ENCODE assay signal across 13 cellular contexts in the genomic region with DNA sequence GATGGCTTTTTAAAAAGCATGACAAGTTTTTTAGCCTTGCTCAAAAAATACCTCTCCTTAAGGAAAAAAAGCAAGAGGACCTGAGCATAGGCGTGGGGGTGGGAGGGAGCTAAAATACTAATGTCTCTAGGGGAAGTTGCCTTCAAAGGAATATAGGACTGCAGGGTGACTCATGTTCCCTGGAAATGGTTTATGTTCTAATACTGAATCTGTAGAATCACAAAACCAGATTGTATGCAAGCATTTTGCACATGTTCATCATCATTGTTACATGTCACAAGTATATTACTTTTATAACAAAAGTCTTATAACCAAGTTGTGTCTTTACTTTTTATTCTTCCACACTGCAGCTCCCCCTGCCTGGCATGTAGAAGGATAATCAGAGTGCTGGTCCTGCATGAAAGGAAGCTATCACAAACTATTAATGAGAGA. TPM values are rescaled to one million over a fixed set of nuclear protein-coding genes. Genes with fewer than 3 reads are reported as not detected.
A peak's percentile ranks its signal among the peaks of the same experiment; 100 is the strongest.
DNase-seq lines count a peak whose midpoint lies in the region; ATAC-seq and TF ChIP-seq lines count a peak whose summit lies in the region.
"Had no signal": no experiment of that assay in that cellular context is flagged by ENCODE, and none has a peak within 500 bp of the region (broad histone marks: within the 10 kb centered on the region; RNA-seq: fewer than 3 reads in every experiment).

No MANE protein-coding gene starts in this region.

- H3K4me3 ChIP-seq in mammary epithelial cell (replicated peaks in 1 of 3; ENCODE audit: insufficient read depth in 1 of 3, low read depth in 2 of 3, low read length in 3 of 3) (no peak overlapping the region), astrocyte of the cerebellum (ENCODE audit: low read depth, low read length) (no peak overlapping the region), upper lobe of right lung (no peak overlapping the region)
- H3K4me3 ChIP-seq in CD8-positive, alpha-beta T cell (ENCODE audit: low read depth, low read length): no peak overlapping the region

- H3K9me3 ChIP-seq in mammary epithelial cell (replicated peaks; ENCODE audit: insufficient read depth, low read length): no peaks in the 10 kb centered on the region
- no peaks in the 10 kb centered on the region for H3K9me3 ChIP-seq in upper lobe of right lung
- H3K9me3 ChIP-seq in CD8-positive, alpha-beta T cell (ENCODE audit: low read length): no peaks in the 10 kb centered on the region

- peaks cover 6% of the 10 kb centered on the region for H3K4me1 Mint-ChIP-seq in MCF 10A (ENCODE audit: insufficient read depth, unreplicated experiment)
- no peaks in the 10 kb centered on the region for H3K4me1 Mint-ChIP-seq in CD8-positive, alpha-beta T cell (ENCODE audit: low read depth)

- H3K4me1 ChIP-seq in mammary epithelial cell (ENCODE audit: insufficient read depth, low read length) (peaks cover 8% of the 10 kb centered on the region), upper lobe of right lung (peaks cover 10% of the 10 kb centered on the region)
- no peaks in the 10 kb centered on the region for H3K4me1 ChIP-seq in CD8-positive, alpha-beta T cell (ENCODE audit: insufficient read depth, low read length)

- no peak overlapping the region for H3K27ac Mint-ChIP-seq in MCF 10A (ENCODE audit: low read depth, unreplicated experiment)
- H3K27ac Mint-ChIP-seq in CD8-positive, alpha-beta T cell: no peak overlapping the region
- H3K27ac Mint-ChIP-seq: activated T-helper 1 cell treated with anti-CD3 and anti-CD28 coated beads, Interleukin-12 subunit alpha, Interleukin-12 subunit beta, Interleukin-2, Interleukin-4 antibody, amounts not matched to agents 30 ng/mL and 10 ng/mL and 1 ng/mL, durations not matched to agents 14 hours and 24 hours and 36 hours; B cell; mesothelial cell of epicardium; T-helper 1 cell treated with Interleukin-12 subunit alpha and Interleukin-12 subunit beta and Interleukin-4 antibody, amounts not matched to agents 30 μg/mL and 1 μg/mL, for 36 hours had no signal

- H3K79me2 ChIP-seq in mammary epithelial cell (ENCODE audit: insufficient read depth, low read length): no peaks in the 10 kb centered on the region

- BruUV-seq in mammary epithelial cell (replicated peaks; lab: Mats Ljungman, UMichigan): no TSS peak
- no TSS peak for BruUV-seq in MCF 10A (replicated peaks; lab: Mats Ljungman, UMichigan)

- ATAC-seq in upper lobe of right lung (peak; percentile 15), GM18519 (IDR thresholded peaks at IDR 0.05; ENCODE audit: low FRiP score, unreplicated experiment) (no peak), HG02759 (IDR thresholded peaks at IDR 0.05; ENCODE audit: unreplicated experiment) (no peak)
- no peak for ATAC-seq in CD8-positive, alpha-beta T cell

- DNase-seq in mammary epithelial cell: peak; percentile 33
- DNase-seq in MCF 10A (ENCODE audit: unreplicated experiment): no peak
- peak; percentile 23 for DNase-seq in astrocyte of the cerebellum (ENCODE audit: low read depth)
- peak; percentile 76 for DNase-seq in iris pigment epithelial cell (ENCODE audit: low read depth)
- no peak for DNase-seq in upper lobe of right lung
- no peak for DNase-seq in CD8-positive, alpha-beta T cell
- DNase-seq: trophoblast cell had no signal

- CTCF ChIA-PET in mammary epithelial cell (lab: Charles Lee; ENCODE audit: low non-redundant PET) (interaction anchor here (0.6 to 0.7 kb wide), 3 partner anchors 116 to 241 kb away, joined by 3 to 9 read pairs (median 3); no protein-coding TSS in a partner anchor), MCF 10A (lab: Yijun Ruan, JAX) (interaction anchor here (0.6 to 1.7 kb wide), 13 partner anchors 15 to 295 kb away, joined by 3 to 9 read pairs (median 3); a partner anchor contains a TSS)
- CTCF ChIA-PET in CD8-positive, alpha-beta T cell (lab: Charles Lee): no interaction called here

- H3K36me3 ChIP-seq in mammary epithelial cell (ENCODE audit: insufficient read depth, low read length) (no peaks in the 10 kb centered on the region), upper lobe of right lung (no peaks in the 10 kb centered on the region)
- no peaks in the 10 kb centered on the region for H3K36me3 ChIP-seq in CD8-positive, alpha-beta T cell (ENCODE audit: insufficient read depth, low read length)

- no peak overlapping the region for H3K4me2 ChIP-seq in mammary epithelial cell (ENCODE audit: insufficient read depth, low read depth, low read length)

- no peak overlapping the region for H2AFZ ChIP-seq in mammary epithelial cell (ENCODE audit: low read depth, low read length)

- peaks cover 13% of the 10 kb centered on the region for H3K36me3 Mint-ChIP-seq in MCF 10A (ENCODE audit: insufficient read depth, unreplicated experiment)
- H3K36me3 Mint-ChIP-seq in CD8-positive, alpha-beta T cell: no peaks in the 10 kb centered on the region
- H3K36me3 Mint-ChIP-seq: mesothelial cell of epicardium had no signal

- WGBS in mammary epithelial cell (ENCODE audit: low coverage, missing lambda C conversion rate): 15% methylated on average over 1 of the region's 1 CpG

- TF ChIP-seq CTCF in mammary epithelial cell (conservative IDR thresholded peaks at IDR 0.05 in 1 of 2, IDR thresholded peaks at IDR 0.05 in 1 of 2; ENCODE audit: extremely low read depth in 1 of 2, insufficient read depth in 1 of 2, low read depth in 1 of 2, low read length in 2 of 2): peak; percentile 6 to 41
- no peak for TF ChIP-seq CTCF in MCF 10A (IDR thresholded peaks at IDR 0.05; ENCODE audit: unreplicated experiment)
- peak; percentile 43 for TF ChIP-seq CTCF in astrocyte of the cerebellum (IDR thresholded peaks at IDR 0.05; ENCODE audit: low read depth, low read length, missing control alignments)
- peak; percentile 22 for TF ChIP-seq CTCF in upper lobe of right lung (IDR thresholded peaks at IDR 0.05)
- TF ChIP-seq CTCF in CD8-positive, alpha-beta T cell (IDR thresholded peaks at IDR 0.05): no peak

- no peaks in the 10 kb centered on the region for H3K9me3 Mint-ChIP-seq in MCF 10A (ENCODE audit: unreplicated experiment)
- no peaks in the 10 kb centered on the region for H3K9me3 Mint-ChIP-seq in CD8-positive, alpha-beta T cell
- H3K9me3 Mint-ChIP-seq: activated T-helper 1 cell treated with anti-CD3 and anti-CD28 coated beads, Interleukin-12 subunit alpha, Interleukin-12 subunit beta, Interleukin-2, Interleukin-4 antibody, amounts not matched to agents 30 ng/mL and 10 ng/mL and 1 ng/mL, durations not matched to agents 14 hours and 24 hours and 36 hours; mesothelial cell of epicardium; T-helper 1 cell treated with Interleukin-12 subunit alpha and Interleukin-12 subunit beta and Interleukin-4 antibody, amounts not matched to agents 30 μg/mL and 1 μg/mL, for 36 hours had no signal

- in situ Hi-C loops in mammary epithelial cell (cut with MboI; ENCODE audit: low sequenced_read_pairs in 2 of 2): loop anchor here in 1 of 2 donors (25.0 kb wide), 1 partner anchor 791 kb away; a partner anchor contains a TSS
- in situ Hi-C loops in astrocyte of the cerebellum (cut with HindIII; ENCODE audit: low sequenced_read_pairs): no loop called here

- no peak overlapping the region for H3K9ac ChIP-seq in mammary epithelial cell (ENCODE audit: insufficient read depth, low read length)

- no peak overlapping the region for H3K4me3 Mint-ChIP-seq in MCF 10A (ENCODE audit: unreplicated experiment)
- no peak overlapping the region for H3K4me3 Mint-ChIP-seq in CD8-positive, alpha-beta T cell
- H3K4me3 Mint-ChIP-seq: activated T-helper 1 cell treated with anti-CD3 and anti-CD28 coated beads, Interleukin-12 subunit alpha, Interleukin-12 subunit beta, Interleukin-2, Interleukin-4 antibody, amounts not matched to agents 30 ng/mL and 10 ng/mL and 1 ng/mL, durations not matched to agents 14 hours and 24 hours and 36 hours; B cell; mesothelial cell of epicardium; T-helper 1 cell treated with Interleukin-12 subunit alpha and Interleukin-12 subunit beta and Interleukin-4 antibody, amounts not matched to agents 30 μg/mL and 1 μg/mL, for 36 hours had no signal

- POLR2A ChIA-PET in MCF 10A (lab: Yijun Ruan, JAX): interaction anchor here (0.6 to 1.4 kb wide), 3 partner anchors 27 to 239 kb away, joined by 3 to 4 read pairs (median 3); no protein-coding TSS in a partner anchor
- POLR2A ChIA-PET in CD8-positive, alpha-beta T cell (lab: Charles Lee): no interaction called here

- intact Hi-C loops in mammary epithelial cell (cut with micrococcal nuclease) (no loop called here), MCF 10A (cut with micrococcal nuclease) (no loop called here), upper lobe of right lung (cut with DNase I) (no loop called here)
- intact Hi-C loops in CD8-positive, alpha-beta T cell (cut with DNase I, micrococcal nuclease): no loop called here

- H3K27ac ChIP-seq in mammary epithelial cell (ENCODE audit: insufficient read depth, low read depth, low read length): no peak overlapping the region
- no peak overlapping the region for H3K27ac ChIP-seq in upper lobe of right lung
- H3K27ac ChIP-seq in CD8-positive, alpha-beta T cell (ENCODE audit: low read depth, low read length): no peak overlapping the region

- H4K20me1 ChIP-seq in mammary epithelial cell (ENCODE audit: insufficient read depth, low read length): no peaks in the 10 kb centered on the region

- H3K27me3 ChIP-seq in mammary epithelial cell (ENCODE audit: insufficient read depth, low read length) (no peaks in the 10 kb centered on the region), upper lobe of right lung (no peaks in the 10 kb centered on the region)
- no peaks in the 10 kb centered on the region for H3K27me3 ChIP-seq in CD8-positive, alpha-beta T cell (ENCODE audit: insufficient read depth, low read length)

- dilution Hi-C loops in mammary epithelial cell (cut with HindIII; ENCODE audit: low sequenced_read_pairs): no loop called here

- no peaks in the 10 kb centered on the region for H3K27me3 Mint-ChIP-seq in MCF 10A (ENCODE audit: insufficient read depth, unreplicated experiment)
- H3K27me3 Mint-ChIP-seq in CD8-positive, alpha-beta T cell (ENCODE audit: low read depth): peaks cover 3% of the 10 kb centered on the region

RNA-seq across cellular contexts. Expression of a gene that starts 36.6 kb away (rescaled TPM):
- total RNA-seq in mammary epithelial cell: 1 to 10 TPM; 3.3 to 4.8 TPM
- 0.28 TPM for polyA plus RNA-seq in mammary epithelial cell
- not detected for polyA minus RNA-seq in mammary epithelial cell
- 7.6 and 7.7 TPM in 2 replicates for total RNA-seq in MCF 10A (2022)
- 2.1 TPM for total RNA-seq in upper lobe of right lung
- under 1 TPM; 0.64 to 0.76 TPM for total RNA-seq in CD8-positive, alpha-beta T cell

RNA-seq across cellular contexts. Expression of a gene that starts 55.6 kb away (rescaled TPM):
- total RNA-seq in mammary epithelial cell (10 to 100 TPM; 23.4 to 30.2 TPM), MCF 10A (2022) (32.5 and 35.0 TPM in 2 replicates), upper lobe of right lung (19.5 TPM)
- 14.8 TPM for polyA plus RNA-seq in mammary epithelial cell
- not detected for polyA minus RNA-seq in mammary epithelial cell
- 1 to 10 TPM; 8.4 to 8.7 TPM for total RNA-seq in CD8-positive, alpha-beta T cell

RNA-seq across cellular contexts. Expression of a gene that starts 55.7 kb away (rescaled TPM):
- total RNA-seq in mammary epithelial cell: 10 to 100 TPM; 36.6 to 99.9 TPM
- polyA plus RNA-seq in mammary epithelial cell: 78.8 TPM
- polyA minus RNA-seq in mammary epithelial cell: 78.0 TPM
- 29.7 and 35.8 TPM in 2 replicates for total RNA-seq in MCF 10A (2022)
- 34.4 TPM for total RNA-seq in upper lobe of right lung
- total RNA-seq in CD8-positive, alpha-beta T cell: 10 to 100 TPM in 1 of 2 experiments, 1 to 10 TPM in 1; 9.1 to 10.5 TPM

Comparison
In these comparisons a context has a peak if more than half of its experiments do, and no peak if none do; other contexts are left out.
1. DNase-seq: peak in mammary epithelial cell (single experiment), astrocyte of the cerebellum (single experiment) and iris pigment epithelial cell (single experiment); none in MCF 10A (single experiment), upper lobe of right lung (single experiment) and CD8-positive, alpha-beta T cell (0 of 7).
2. CTCF ChIP-seq: peak in mammary epithelial cell (2 of 2), astrocyte of the cerebellum (single experiment) and upper lobe of right lung (single experiment); none in MCF 10A (single experiment) and CD8-positive, alpha-beta T cell (single experiment).